26 cellular contexts compared by ENCODE assay signal in genomic region chr11:10091314-10092045, GRCh38.
DNase-seq lines count a peak whose midpoint lies in the region; ATAC-seq, FAIRE-seq and TF ChIP-seq lines count a peak whose summit lies in the region.
"Had no signal": no experiment of that assay in that cellular context is flagged by ENCODE, and none has a peak within 500 bp of the region (broad histone marks: within the 10 kb centered on the region; RNA-seq: fewer than 3 reads in every experiment).

No MANE protein-coding gene starts in this region.

- H2BK20ac ChIP-seq in H9 (ENCODE audit: low read depth, low read length, poor library complexity, severe bottlenecking): no peak overlapping the region

- BruUV-seq in K562 (replicated peaks; lab: Mats Ljungman, UMichigan): no TSS peak

- CTCF ChIA-PET in K562 (lab: Yijun Ruan, JAX; ENCODE audit: low intra/inter-chr PET ratio): no interaction called here

- H4K91ac ChIP-seq in H9 (ENCODE audit: insufficient read length, low read depth, low read length): no peak overlapping the region

- FAIRE-seq in K562 (lab: Jason Lieb, UNC): no peak
- FAIRE-seq: endometrium, GM19239 had no signal

- no peak for TF ChIP-seq RAD21 in K562 (CRISPR knock-in tag; conservative IDR thresholded peaks at IDR 0.05 in 1 of 2, IDR thresholded peaks at IDR 0.05 in 1 of 2)

- intact Hi-C loops in K562 (cut with micrococcal nuclease): no loop called here

- peak overlapping the region in 8 of 11 experiments; percentile 5 to 44 (median 17); a peak in 10 of 22 replicates for H3K4me2 ChIP-seq in BLaER1 treated with 17β-estradiol and CSF1 and Interleukin-3, amounts not matched to agents 10 nM and 100 nM
- no peak overlapping the region for H3K4me2 ChIP-seq in H9 (ENCODE audit: insufficient read depth, insufficient read length, low read length)
- no peak overlapping the region for H3K4me2 ChIP-seq in K562 (ENCODE audit: insufficient read depth, low read length)

- no CpG with 5 or more reads among the region's 3 CpGs for WGBS in H9 (ENCODE audit: extremely low coverage, insufficient read length, low lambda C conversion rate)
- WGBS in K562 (ENCODE audit: insufficient coverage, low coverage, missing lambda C conversion rate): 1% methylated on average over 3 of the region's 3 CpGs

- no peak for TF ChIP-seq CTCF in H9 (conservative IDR thresholded peaks at IDR 0.05)
- TF ChIP-seq CTCF in K562 (IDR thresholded peaks at IDR 0.05 in 2 of 3, conservative IDR thresholded peaks at IDR 0.05 in 1 of 3; ENCODE audit: insufficient read depth in 2 of 3, low read depth in 1 of 3, low read length in 3 of 3): no peak

- no peak overlapping the region for H3K4me3 Mint-ChIP-seq in H9
- H3K4me3 Mint-ChIP-seq: HFFc6; nephron; stimulated activated naive CD8-positive, alpha-beta T cell treated with anti-CD3 and anti-CD28 coated beads, Interleukin-15, Interleukin-2, amounts not matched to agents 100 ng/mL and 50 ng/mL, for 24 hours; WTC11 had no signal

- no peak overlapping the region for H2BK15ac ChIP-seq in H9 (ENCODE audit: low read depth, low read length)

- peaks cover 4 to 9% (median 6%) of the 10 kb centered on the region in 10 experiments; a peak in 11 of 20 replicates for H3K4me1 ChIP-seq in BLaER1 treated with 17β-estradiol and CSF1 and Interleukin-3, amounts not matched to agents 10 nM and 100 nM
- H3K4me1 ChIP-seq in H9 (ENCODE audit: insufficient read depth, low read length): no peaks in the 10 kb centered on the region
- no peaks in the 10 kb centered on the region for H3K4me1 ChIP-seq in K562 (replicated peaks in 1 of 2; ENCODE audit: control insufficient read depth in 2 of 2, insufficient read depth in 2 of 2, low read length in 2 of 2)
- H3K4me1 ChIP-seq: parathyroid adenoma had no signal

- no peak overlapping the region for H3K27ac ChIP-seq in BLaER1 treated with 17β-estradiol and CSF1 and Interleukin-3, amounts not matched to agents 10 nM and 100 nM
- H3K27ac ChIP-seq in H9 (ENCODE audit: insufficient read length, low read depth, low read length) (no peak overlapping the region), K562 (ENCODE audit: extremely low read depth, low read depth, low read length) (no peak overlapping the region)
- H3K27ac ChIP-seq: left lung, parathyroid adenoma, SJSA1, thyroid gland had no signal

- H3T11ph ChIP-seq in H9 (ENCODE audit: low read length): no peak overlapping the region

- no peaks in the 10 kb centered on the region for H3K9me3 Mint-ChIP-seq in H9
- H3K9me3 Mint-ChIP-seq: HFFc6; stimulated activated naive CD8-positive, alpha-beta T cell treated with anti-CD3 and anti-CD28 coated beads, Interleukin-15, Interleukin-2, amounts not matched to agents 100 ng/mL and 50 ng/mL, for 24 hours; WTC11 had no signal

- H3K36me3 ChIP-seq in BLaER1 treated with 17β-estradiol and CSF1 and Interleukin-3, amounts not matched to agents 10 nM and 100 nM: no peaks in the 10 kb centered on the region
- no peaks in the 10 kb centered on the region for H3K36me3 ChIP-seq in K562 (ENCODE audit: control insufficient read depth, insufficient read depth, low read length)
- H3K36me3 ChIP-seq: left lung, SJSA1, thyroid gland had no signal

- no peak for DNase-seq in H9
- DNase-seq in OCI-M1 (lab: John Stamatoyannopoulos, UW): peak; percentile 74
- DNase-seq in K562 (ENCODE audit: extremely low read depth in 1 of 4, low spot score in 3 of 4): no peak
- no peak for DNase-seq in AG20443 (ENCODE audit: low spot score)
- DNase-seq in OCI-M2 (lab: John Stamatoyannopoulos, UW; ENCODE audit: unreplicated experiment): no peak
- DNase-seq: activated CD4-positive, alpha-beta T cell treated with anti-CD3 and anti-CD28 coated beads, Interleukin-2, amount 50 U/mL, for 4 hours; activated CD8-positive, alpha-beta memory T cell treated with anti-CD3 and anti-CD28 coated beads, Interleukin-2, amount 50 U/mL, for 48 hours; amygdala; DMS53; HFFc6; left lung; NCI-H146; NCI-H524 treated with DMSO at 0.1 percent for 48 hours; right cardiac atrium; stimulated activated CD4-positive, alpha-beta T cell treated with anti-CD3 and anti-CD28 coated beads, Interleukin-4, amount 100 ng/mL, for 4 hours; thyroid gland had no signal

- H3K23ac ChIP-seq in H9 (ENCODE audit: insufficient read length, low read depth, low read length): no peak overlapping the region

- H2BK5ac ChIP-seq in H9 (ENCODE audit: insufficient read length, low read length): no peak overlapping the region

- no peaks in the 10 kb centered on the region for H3K9me3 ChIP-seq in BLaER1 treated with 17β-estradiol and CSF1 and Interleukin-3, amounts not matched to agents 10 nM and 100 nM (replicated peaks in 1 of 11)
- H3K9me3 ChIP-seq in H9 (ENCODE audit: control insufficient read depth, low read depth, low read length) (no peaks in the 10 kb centered on the region), K562 (replicated peaks; ENCODE audit: control insufficient read depth, insufficient read depth, low read depth, low read length) (no peaks in the 10 kb centered on the region)
- H3K9me3 ChIP-seq: left lung, SJSA1, thyroid gland had no signal

- H3K18ac ChIP-seq in H9 (ENCODE audit: insufficient read length, low read depth, low read length): no peak overlapping the region

- H3K79me1 ChIP-seq in H9 (ENCODE audit: insufficient read depth, low read depth, low read length, poor library complexity, severe bottlenecking): no peaks in the 10 kb centered on the region

- POLR2A ChIA-PET in K562 (lab: Yijun Ruan, JAX): no interaction called here

- TF ChIP-seq EP300 in K562 (IDR thresholded peaks at IDR 0.05; ENCODE audit: low read length): no peak

- H3K9ac ChIP-seq in BLaER1 treated with 17β-estradiol and CSF1 and Interleukin-3, amounts not matched to agents 10 nM and 100 nM: no peak overlapping the region
- H3K9ac ChIP-seq in H9 (ENCODE audit: extremely low read depth, insufficient read length, low read length) (no peak overlapping the region), K562 (ENCODE audit: insufficient read depth in 1 of 2, low read depth in 2 of 2, low read length in 2 of 2) (no peak overlapping the region)
- H3K9ac ChIP-seq: parathyroid adenoma had no signal

- H3K4me1 Mint-ChIP-seq in H9: peaks cover 4 to 10% of the 10 kb centered on the region in 2 experiments; a peak in 3 of 4 replicates
- H3K4me1 Mint-ChIP-seq: nephron had no signal

- H3K27me3 ChIP-seq in BLaER1 treated with 17β-estradiol and CSF1 and Interleukin-3, amounts not matched to agents 10 nM and 100 nM: no peaks in the 10 kb centered on the region
- no peaks in the 10 kb centered on the region for H3K27me3 ChIP-seq in H9 (ENCODE audit: insufficient read depth, low read length)
- H3K27me3 ChIP-seq in K562 (ENCODE audit: control insufficient read depth in 2 of 2, insufficient read depth in 2 of 2, low read length in 2 of 2): peaks cover 0 to 3% of the 10 kb centered on the region in 2 experiments; a peak in 2 of 5 replicates
- H3K27me3 ChIP-seq: left lung, SJSA1, thyroid gland had no signal

- no peaks in the 10 kb centered on the region; a peak in 1 of 7 replicates for H3K36me3 Mint-ChIP-seq in H9 (ENCODE audit: insufficient read depth in 1 of 3, low read depth in 3 of 3)
- H3K36me3 Mint-ChIP-seq: WTC11 had no signal

- no peak overlapping the region for H3K4ac ChIP-seq in H9 (ENCODE audit: low read depth, low read length)

- H3K27ac Mint-ChIP-seq in H9: peak overlapping the region in 2 of 3 experiments; percentile 48 to 74; a peak in 2 of 7 replicates
- H3K27ac Mint-ChIP-seq: HFFc6; nephron; stimulated activated naive CD8-positive, alpha-beta T cell treated with anti-CD3 and anti-CD28 coated beads, Interleukin-15, Interleukin-2, amounts not matched to agents 100 ng/mL and 50 ng/mL, for 24 hours; WTC11 had no signal

- no peak overlapping the region for H3K4me3 ChIP-seq in BLaER1 treated with 17β-estradiol and CSF1 and Interleukin-3, amounts not matched to agents 10 nM and 100 nM
- H3K4me3 ChIP-seq in K562: no peak overlapping the region
- H3K4me3 ChIP-seq: left lung, SJSA1, thyroid gland had no signal

- H3K79me2 ChIP-seq in H9 (ENCODE audit: insufficient read depth, low read length) (no peaks in the 10 kb centered on the region), K562 (ENCODE audit: control insufficient read depth, insufficient read depth, low read length) (no peaks in the 10 kb centered on the region)
- H3K79me2 ChIP-seq: parathyroid adenoma had no signal

- no peak for ATAC-seq in K562
- no peak for ATAC-seq in HG02610 (IDR thresholded peaks at IDR 0.05; ENCODE audit: unreplicated experiment)
- no peak for ATAC-seq in GM21360 (IDR thresholded peaks at IDR 0.05; ENCODE audit: unreplicated experiment)
- ATAC-seq: left lung, right cardiac atrium, WTC11 had no signal

- no peak overlapping the region for H2AK5ac ChIP-seq in H9 (ENCODE audit: insufficient read length, low read length)

- no peak overlapping the region for H2BK12ac ChIP-seq in H9 (ENCODE audit: insufficient read length, low read depth, low read length)

- H2AFZ ChIP-seq in H9 (ENCODE audit: low read length) (no peak overlapping the region), K562 (ENCODE audit: low read depth, low read length) (no peak overlapping the region)
- H2AFZ ChIP-seq: parathyroid adenoma had no signal

- in situ Hi-C loops in K562 (cut with MboI): no loop called here

- no peak overlapping the region for H3K14ac ChIP-seq in H9 (ENCODE audit: insufficient read depth, low read length)

- H4K8ac ChIP-seq in H9 (replicated peaks; ENCODE audit: insufficient read length, low read depth, low read length): no peak overlapping the region

- peaks cover 0 to 80% (median 0%) of the 10 kb centered on the region in 11 experiments; a peak in 4 of 22 replicates for H4K20me1 ChIP-seq in BLaER1 treated with 17β-estradiol and CSF1 and Interleukin-3, amounts not matched to agents 10 nM and 100 nM
- H4K20me1 ChIP-seq in H9 (ENCODE audit: control insufficient read depth, insufficient read depth, insufficient read length) (no peaks in the 10 kb centered on the region), K562 (replicated peaks; ENCODE audit: control insufficient read depth, insufficient read depth, low read length) (no peaks in the 10 kb centered on the region)

- no peaks in the 10 kb centered on the region for H3K23me2 ChIP-seq in H9 (ENCODE audit: insufficient read length, low read depth, low read length, poor library complexity, severe bottlenecking)

- H4K5ac ChIP-seq in H9 (ENCODE audit: insufficient read length, low read depth, low read length): no peak overlapping the region

- H3K27me3 Mint-ChIP-seq in H9 (ENCODE audit: low read depth): no peaks in the 10 kb centered on the region
- H3K27me3 Mint-ChIP-seq: stimulated activated naive CD8-positive, alpha-beta T cell treated with anti-CD3 and anti-CD28 coated beads, Interleukin-15, Interleukin-2, amounts not matched to agents 100 ng/mL and 50 ng/mL, for 24 hours had no signal

- H2BK120ac ChIP-seq in H9 (ENCODE audit: low read depth, low read length, poor library complexity, severe bottlenecking): no peak overlapping the region

- H3K9me1 ChIP-seq in K562 (ENCODE audit: control insufficient read depth, insufficient read depth, low read length): no peaks in the 10 kb centered on the region

- TF ChIP-seq POLR2A in K562 (conservative IDR thresholded peaks at IDR 0.05): no peak

- no peak overlapping the region for H3K56ac ChIP-seq in H9 (ENCODE audit: insufficient read length, low read depth, low read length)

Comparison
In these comparisons a context has a peak if more than half of its experiments do, and no peak if none do; other contexts are left out.
1. H3K4me2 ChIP-seq: peak in BLaER1 treated with 17β-estradiol and CSF1 and Interleukin-3, amounts not matched to agents 10 nM and 100 nM (8 of 11); none in H9 (single experiment) and K562 (single experiment).